In the genomic region with DNA sequence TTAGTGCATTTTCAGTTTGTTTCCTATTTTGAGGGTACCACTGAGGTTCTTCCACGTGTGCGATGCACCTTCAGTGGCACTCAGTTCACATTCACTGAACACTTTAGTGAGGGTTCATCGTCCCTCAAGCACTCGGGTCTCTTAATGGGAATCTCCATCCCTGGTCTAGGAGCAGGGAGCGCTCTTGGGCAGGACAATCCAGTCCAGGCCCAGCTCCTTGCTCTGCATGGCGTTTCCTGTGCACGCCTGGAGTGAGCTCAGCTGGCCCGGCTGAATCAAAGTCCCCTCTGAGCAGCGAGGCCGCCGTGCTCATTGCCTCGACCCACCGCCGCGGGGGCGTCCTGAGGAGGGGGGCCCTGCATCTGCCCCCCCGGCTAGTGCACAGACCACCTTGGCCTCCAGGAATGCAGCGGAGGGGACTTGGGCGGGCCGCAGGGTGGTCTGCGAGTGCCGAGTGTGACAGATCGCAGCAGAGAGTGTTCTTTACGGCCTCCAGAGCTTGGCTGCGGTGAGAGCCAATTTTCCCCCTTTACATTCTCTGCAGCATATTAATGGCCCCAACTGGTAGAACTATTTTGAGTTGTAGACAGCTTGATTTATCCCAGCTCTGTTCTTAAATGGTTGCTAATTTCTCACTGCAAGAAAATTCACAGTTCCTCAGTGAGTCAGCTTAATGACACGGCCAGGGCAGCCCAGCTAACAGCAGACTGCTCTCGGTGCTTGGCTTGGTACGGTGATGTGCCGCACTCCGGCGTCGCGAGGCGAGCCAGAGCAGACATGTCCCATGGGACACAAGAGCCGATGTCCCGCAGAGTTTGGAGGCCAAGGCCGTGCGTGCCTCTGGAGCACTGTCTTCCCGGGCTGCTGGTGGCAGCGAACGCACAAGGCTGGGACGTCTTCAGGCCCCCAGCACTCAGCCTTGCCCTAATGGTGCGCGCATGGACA, we compare ENCODE assay signal across 14 cellular contexts. TPM values are rescaled to one million over a fixed set of nuclear protein-coding genes. Genes with fewer than 3 reads are reported as not detected.
DNase-seq lines count a peak whose midpoint lies in the region; ATAC-seq and TF ChIP-seq lines count a peak whose summit lies in the region.
"Had no signal": no experiment of that assay in that cellular context is flagged by ENCODE, and none has a peak within 500 bp of the region (broad histone marks: within the 10 kb centered on the region; RNA-seq: fewer than 3 reads in every experiment).

No MANE protein-coding gene starts in this region.

- H3K27me3 ChIP-seq in aorta (ENCODE audit: control insufficient read depth in 1 of 2, insufficient read depth in 2 of 2, low read length in 1 of 2), result no peaks in the 10 kb centered on the region
- H3K27me3 ChIP-seq: tibial artery had no signal

- no peak overlapping the region for H3K4me3 ChIP-seq in aorta (ENCODE audit: low read length in 2 of 2)
- H3K4me3 ChIP-seq: lung had no signal

- no peaks in the 10 kb centered on the region for H3K27me3 Mint-ChIP-seq in stimulated activated naive CD8-positive, alpha-beta T cell treated with anti-CD3 and anti-CD28 coated beads, Interleukin-15, Interleukin-2, amounts not matched to agents 100 ng/mL and 50 ng/mL, for 24 hours
- H3K27me3 Mint-ChIP-seq in effector memory CD8-positive, alpha-beta T cell, result no peaks in the 10 kb centered on the region
- peaks cover 6 to 8% of the 10 kb centered on the region in 2 donors for H3K27me3 Mint-ChIP-seq in natural killer cell treated with Interleukin-12 subunit alpha and Interleukin-12 subunit beta and Interleukin-15 and Interleukin-18, amount 100 ng/mL, for 72 hours
- no peaks in the 10 kb centered on the region for H3K27me3 Mint-ChIP-seq in activated CD8-positive, alpha-beta T cell treated with anti-CD3 and anti-CD28 coated beads for 36 hours

- no peak for TF ChIP-seq CTCF in activated CD8-positive, alpha-beta T cell treated with anti-CD3 and anti-CD28 coated beads for 36 hours (IDR thresholded peaks at IDR 0.05)

- peaks cover 20% of the 10 kb centered on the region for H3K36me3 Mint-ChIP-seq in stimulated activated naive CD8-positive, alpha-beta T cell treated with anti-CD3 and anti-CD28 coated beads, Interleukin-15, Interleukin-2, amounts not matched to agents 100 ng/mL and 50 ng/mL, for 24 hours (ENCODE audit: low read depth)
- peaks cover 7% of the 10 kb centered on the region for H3K36me3 Mint-ChIP-seq in effector memory CD8-positive, alpha-beta T cell (ENCODE audit: insufficient read depth)
- peaks cover 6% of the 10 kb centered on the region for H3K36me3 Mint-ChIP-seq in natural killer cell treated with Interleukin-12 subunit alpha and Interleukin-12 subunit beta and Interleukin-15 and Interleukin-18, amount 100 ng/mL, for 72 hours
- peaks cover 2% of the 10 kb centered on the region for H3K36me3 Mint-ChIP-seq in activated CD8-positive, alpha-beta T cell treated with anti-CD3 and anti-CD28 coated beads for 36 hours (ENCODE audit: low read depth)

- H3K9me3 ChIP-seq in aorta (ENCODE audit: control insufficient read depth, low read length), result no peaks in the 10 kb centered on the region
- H3K9me3 ChIP-seq: tibial artery had no signal

- peak overlapping the region in 1 of 2 donors; percentile 6 for H3K27ac ChIP-seq in aorta (ENCODE audit: low read depth in 1 of 2, low read length in 2 of 2)
- H3K27ac ChIP-seq: tibial artery had no signal

- H3K4me1 Mint-ChIP-seq in stimulated activated naive CD8-positive, alpha-beta T cell treated with anti-CD3 and anti-CD28 coated beads, Interleukin-15, Interleukin-2, amounts not matched to agents 100 ng/mL and 50 ng/mL, for 24 hours (ENCODE audit: low read depth), result peaks cover 26% of the 10 kb centered on the region
- peaks cover 33 to 41% of the 10 kb centered on the region in 2 donors for H3K4me1 Mint-ChIP-seq in effector memory CD8-positive, alpha-beta T cell (ENCODE audit: low read depth in 2 of 2)
- H3K4me1 Mint-ChIP-seq in natural killer cell treated with Interleukin-12 subunit alpha and Interleukin-12 subunit beta and Interleukin-15 and Interleukin-18, amount 100 ng/mL, for 72 hours (ENCODE audit: low read depth in 2 of 2), result peaks cover 29 to 35% of the 10 kb centered on the region in 2 donors
- peaks cover 25% of the 10 kb centered on the region for H3K4me1 Mint-ChIP-seq in activated CD8-positive, alpha-beta T cell treated with anti-CD3 and anti-CD28 coated beads for 36 hours (ENCODE audit: low read depth)

- POLR2A ChIA-PET in activated CD8-positive, alpha-beta T cell treated with anti-CD3 and anti-CD28 coated beads for 36 hours (lab: Charles Lee), result no interaction called here

- no peaks in the 10 kb centered on the region for H3K9me3 Mint-ChIP-seq in stimulated activated naive CD8-positive, alpha-beta T cell treated with anti-CD3 and anti-CD28 coated beads, Interleukin-15, Interleukin-2, amounts not matched to agents 100 ng/mL and 50 ng/mL, for 24 hours
- H3K9me3 Mint-ChIP-seq in effector memory CD8-positive, alpha-beta T cell, result no peaks in the 10 kb centered on the region
- no peaks in the 10 kb centered on the region for H3K9me3 Mint-ChIP-seq in natural killer cell treated with Interleukin-12 subunit alpha and Interleukin-12 subunit beta and Interleukin-15 and Interleukin-18, amount 100 ng/mL, for 72 hours
- no peaks in the 10 kb centered on the region for H3K9me3 Mint-ChIP-seq in activated CD8-positive, alpha-beta T cell treated with anti-CD3 and anti-CD28 coated beads for 36 hours

- H3K27ac Mint-ChIP-seq in stimulated activated naive CD8-positive, alpha-beta T cell treated with anti-CD3 and anti-CD28 coated beads, Interleukin-15, Interleukin-2, amounts not matched to agents 100 ng/mL and 50 ng/mL, for 24 hours, result peak overlapping the region; percentile 31
- peak overlapping the region; percentile 66 to 70 for H3K27ac Mint-ChIP-seq in effector memory CD8-positive, alpha-beta T cell
- no peak overlapping the region for H3K27ac Mint-ChIP-seq in natural killer cell treated with Interleukin-12 subunit alpha and Interleukin-12 subunit beta and Interleukin-15 and Interleukin-18, amount 100 ng/mL, for 72 hours
- H3K27ac Mint-ChIP-seq in activated CD8-positive, alpha-beta T cell treated with anti-CD3 and anti-CD28 coated beads for 36 hours, result no peak overlapping the region

- DNase-seq in stimulated activated naive CD8-positive, alpha-beta T cell treated with anti-CD3 and anti-CD28 coated beads, Interleukin-15, Interleukin-2, amounts not matched to agents 100 U/mL and 50 U/mL, for 24 hours, result no peak
- DNase-seq in effector memory CD8-positive, alpha-beta T cell, result no peak
- DNase-seq in natural killer cell treated with Interleukin-12 subunit alpha and Interleukin-12 subunit beta and Interleukin-15 and Interleukin-18, amount 100 ng/mL, for 72 hours (ENCODE audit: low spot score), result no peak
- peak in 1 of 2 donors; percentile 81 for DNase-seq in aorta
- DNase-seq in activated CD8-positive, alpha-beta T cell treated with anti-CD3 and anti-CD28 coated beads for 36 hours, result no peak
- DNase-seq in T-helper 1 cell, result no peak
- DNase-seq: activated naive CD4-positive, alpha-beta T cell; DMS79; NCI-H1048 had no signal

- WGBS in aorta, 2 donors, result 25 to 38% methylated on average over 44 of the region's 44 CpGs

- H3K4me1 ChIP-seq in aorta (ENCODE audit: control insufficient read depth in 1 of 2, insufficient read depth in 2 of 2, low read length in 2 of 2), result no peaks in the 10 kb centered on the region

- CTCF ChIA-PET in activated CD8-positive, alpha-beta T cell treated with anti-CD3 and anti-CD28 coated beads for 36 hours (lab: Charles Lee), result interaction anchor here (1.3 to 3.2 kb wide), 2 partner anchors 12 to 179 kb away, joined by 5 to 15 read pairs; no protein-coding TSS in a partner anchor

- no peak for ATAC-seq in stimulated activated naive CD8-positive, alpha-beta T cell treated with anti-CD3 and anti-CD28 coated beads, Interleukin-15, Interleukin-2, amounts not matched to agents 100 U/mL and 50 U/mL, for 24 hours
- ATAC-seq in effector memory CD8-positive, alpha-beta T cell (replicated peaks), result no peak
- no peak for ATAC-seq in natural killer cell treated with Interleukin-12 subunit alpha and Interleukin-12 subunit beta and Interleukin-15 and Interleukin-18, amount 100 ng/mL, for 72 hours
- ATAC-seq in aorta (ENCODE audit: low FRiP score) (peak; percentile 51), HG03139 (IDR thresholded peaks at IDR 0.05; ENCODE audit: unreplicated experiment) (no peak)
- no peak for ATAC-seq in activated CD8-positive, alpha-beta T cell treated with anti-CD3 and anti-CD28 coated beads for 36 hours

- intact Hi-C loops in aorta (cut with DNase I), result no loop called here
- intact Hi-C loops in activated CD8-positive, alpha-beta T cell treated with anti-CD3 and anti-CD28 coated beads for 36 hours (cut with micrococcal nuclease), result no loop called here

- H3K36me3 ChIP-seq in aorta (ENCODE audit: control insufficient read depth in 1 of 2, insufficient read depth in 2 of 2, low read length in 1 of 2), result no peaks in the 10 kb centered on the region

- no peak overlapping the region for H3K4me3 Mint-ChIP-seq in stimulated activated naive CD8-positive, alpha-beta T cell treated with anti-CD3 and anti-CD28 coated beads, Interleukin-15, Interleukin-2, amounts not matched to agents 100 ng/mL and 50 ng/mL, for 24 hours
- peak overlapping the region; percentile 73 to 74 for H3K4me3 Mint-ChIP-seq in effector memory CD8-positive, alpha-beta T cell
- peak overlapping the region; percentile 35 for H3K4me3 Mint-ChIP-seq in natural killer cell treated with Interleukin-12 subunit alpha and Interleukin-12 subunit beta and Interleukin-15 and Interleukin-18, amount 100 ng/mL, for 72 hours
- H3K4me3 Mint-ChIP-seq in activated CD8-positive, alpha-beta T cell treated with anti-CD3 and anti-CD28 coated beads for 36 hours, result no peak overlapping the region

RNA-seq across cellular contexts. Expression of a gene that starts 39.8 kb away (rescaled TPM):
- total RNA-seq in natural killer cell treated with Interleukin-12 subunit alpha and Interleukin-12 subunit beta and Interleukin-15 and Interleukin-18, amount 100 ng/mL, for 72 hours, result 10 to 100 TPM; 23.5 to 32.5 TPM
- 10 to 100 TPM; 18.1 to 24.6 TPM for total RNA-seq in aorta
- 10 to 100 TPM; 14.6 to 14.8 TPM for polyA plus RNA-seq in aorta
- total RNA-seq in activated CD8-positive, alpha-beta T cell treated with anti-CD3 and anti-CD28 coated beads for 36 hours, result 10 to 100 TPM; 25.3 to 25.5 TPM

RNA-seq across cellular contexts. Expression of a gene that starts 39.9 kb away (rescaled TPM):
- total RNA-seq in natural killer cell treated with Interleukin-12 subunit alpha and Interleukin-12 subunit beta and Interleukin-15 and Interleukin-18, amount 100 ng/mL, for 72 hours, result 10 to 100 TPM; 17.3 to 34.0 TPM
- total RNA-seq in aorta, result 10 to 100 TPM; 13.3 to 14.4 TPM
- polyA plus RNA-seq in aorta, result 10 to 100 TPM; 10.6 to 11.9 TPM
- total RNA-seq in activated CD8-positive, alpha-beta T cell treated with anti-CD3 and anti-CD28 coated beads for 36 hours, result 10 to 100 TPM; 16.2 to 17.3 TPM

RNA-seq across cellular contexts. Expression of a gene that starts 40.5 kb away (rescaled TPM):
- not detected for total RNA-seq in natural killer cell treated with Interleukin-12 subunit alpha and Interleukin-12 subunit beta and Interleukin-15 and Interleukin-18, amount 100 ng/mL, for 72 hours
- total RNA-seq in aorta, result not detected
- polyA plus RNA-seq in aorta, result not detected
- total RNA-seq in activated CD8-positive, alpha-beta T cell treated with anti-CD3 and anti-CD28 coated beads for 36 hours, result not detected
- total RNA-seq: lung, SK-MEL-5 had no signal
- polyA plus RNA-seq: lung had no signal

Comparison
In these comparisons a context has a peak if more than half of its experiments do, and no peak if none do; other contexts are left out.
1. H3K27ac Mint-ChIP-seq: peak in stimulated activated naive CD8-positive, alpha-beta T cell treated with anti-CD3 and anti-CD28 coated beads, Interleukin-15, Interleukin-2, amounts not matched to agents 100 ng/mL and 50 ng/mL, for 24 hours (single experiment) and effector memory CD8-positive, alpha-beta T cell (2 of 2); none in natural killer cell treated with Interleukin-12 subunit alpha and Interleukin-12 subunit beta and Interleukin-15 and Interleukin-18, amount 100 ng/mL, for 72 hours (0 of 2) and activated CD8-positive, alpha-beta T cell treated with anti-CD3 and anti-CD28 coated beads for 36 hours (single experiment).
2. H3K4me3 Mint-ChIP-seq: peak in effector memory CD8-positive, alpha-beta T cell (2 of 2) and natural killer cell treated with Interleukin-12 subunit alpha and Interleukin-12 subunit beta and Interleukin-15 and Interleukin-18, amount 100 ng/mL, for 72 hours (single experiment); none in stimulated activated naive CD8-positive, alpha-beta T cell treated with anti-CD3 and anti-CD28 coated beads, Interleukin-15, Interleukin-2, amounts not matched to agents 100 ng/mL and 50 ng/mL, for 24 hours (single experiment) and activated CD8-positive, alpha-beta T cell treated with anti-CD3 and anti-CD28 coated beads for 36 hours (single experiment).